Comparison of ENCODE assay signal across 1 cellular context in the genomic region with DNA sequence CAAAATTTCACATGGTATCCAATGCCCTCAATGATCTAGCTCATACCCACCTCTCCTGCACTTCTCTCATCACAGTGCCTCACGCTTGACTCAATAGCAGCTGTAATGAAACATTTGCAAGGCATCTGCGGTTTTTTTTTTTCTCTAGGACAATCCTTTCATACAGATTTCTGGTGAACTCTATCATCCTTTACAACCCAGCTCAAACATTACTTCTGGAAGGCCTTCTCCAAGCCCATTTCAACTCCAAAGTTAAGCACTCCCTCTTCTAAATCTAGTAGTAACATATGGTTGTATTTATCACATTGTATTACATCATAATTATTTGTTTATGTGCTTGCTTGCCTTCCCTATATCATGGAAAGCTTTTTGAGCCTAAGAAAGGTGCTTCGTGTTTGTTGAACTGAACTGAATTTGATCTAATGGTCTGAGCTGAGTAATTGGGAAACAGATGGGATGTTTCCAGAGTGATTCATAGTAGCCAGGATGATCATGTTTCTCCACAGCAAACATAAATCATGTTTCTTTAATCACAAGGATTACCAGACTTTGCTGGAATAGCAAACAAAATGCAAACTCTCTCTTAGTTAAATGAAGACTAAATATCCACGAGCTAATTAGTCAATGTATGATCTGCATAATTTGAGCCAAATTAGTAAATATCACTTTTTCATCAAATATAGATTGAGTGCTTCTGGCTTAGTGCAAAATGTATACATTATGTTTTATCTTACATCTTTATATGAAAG.
TF ChIP-seq lines count a peak whose summit lies in the region.

No MANE protein-coding gene starts in this region.

TF ChIP-seq in A549, 52 proteins besides CTCF, POLR2A, EP300 and RAD21 (continued from another document):
- TF ChIP-seq PBX3 (IDR thresholded peaks at IDR 0.05) = peak; percentile 33; the same call in 1 of the 2 replicates
- TF ChIP-seq REST (IDR thresholded peaks at IDR 0.05) = no peak
- TF ChIP-seq TP53 (CRISPR knock-in tag; IDR thresholded peaks at IDR 0.05) = no peak
- TF ChIP-seq SMC3 (IDR thresholded peaks at IDR 0.05) = no peak
- TF ChIP-seq GATA3 (IDR thresholded peaks at IDR 0.05; ENCODE audit: borderline replicate concordance) = peak; percentile 93
- no peak for TF ChIP-seq CBX2 (IDR thresholded peaks at IDR 0.05; ENCODE audit: borderline replicate concordance, low read depth)
- TF ChIP-seq RARB (CRISPR knock-in tag; IDR thresholded peaks at IDR 0.05) = no peak
